Comparison of ENCODE assay signal across 10 cellular contexts in genomic region chr20:46709055-46709458, GRCh38. TPM values are rescaled to one million over a fixed set of nuclear protein-coding genes. Genes with fewer than 3 reads are reported as not detected.
DNase-seq lines count a peak whose midpoint lies in the region; ATAC-seq and TF ChIP-seq lines count a peak whose summit lies in the region.
"Had no signal": no experiment of that assay in that cellular context is flagged by ENCODE, and none has a peak within 500 bp of the region (broad histone marks: within the 10 kb centered on the region; RNA-seq: fewer than 3 reads in every experiment).

No MANE protein-coding gene starts in this region.

- WGBS in endodermal cell (ENCODE audit: insufficient coverage in 1 of 2, insufficient read length in 1 of 2), 2 experiments: 65 to 85% methylated on average over 6 to 13 of the region's 13 CpGs
- 63 to 78% methylated on average over 12 to 13 of the region's 13 CpGs for WGBS in aorta, 2 donors

- no peak overlapping the region for H3K4me3 Mint-ChIP-seq in MCF 10A (ENCODE audit: unreplicated experiment)
- peak overlapping the region; percentile 73 for H3K4me3 Mint-ChIP-seq in endodermal cell
- peak overlapping the region; percentile 30 to 91 (median 78) for H3K4me3 Mint-ChIP-seq in naive B cell

- H3K9me3 ChIP-seq in breast epithelium: no peaks in the 10 kb centered on the region
- H3K9me3 ChIP-seq in endodermal cell (ENCODE audit: control insufficient read depth, low read length): peaks cover 23% of the 10 kb centered on the region
- no peaks in the 10 kb centered on the region for H3K9me3 ChIP-seq in aorta (ENCODE audit: control insufficient read depth, low read length)

- H3K9me3 Mint-ChIP-seq in MCF 10A (ENCODE audit: unreplicated experiment) (peaks cover 2% of the 10 kb centered on the region), endodermal cell (peaks cover 21% of the 10 kb centered on the region), naive B cell (peaks cover 0 to 19% (median 7%) of the 10 kb centered on the region in 7 donors)

- no peaks in the 10 kb centered on the region for H3K36me3 ChIP-seq in breast epithelium
- H3K36me3 ChIP-seq in endodermal cell (ENCODE audit: control insufficient read depth, insufficient read depth, low read length): no peaks in the 10 kb centered on the region
- no peaks in the 10 kb centered on the region for H3K36me3 ChIP-seq in aorta (ENCODE audit: control insufficient read depth in 1 of 2, insufficient read depth in 2 of 2, low read length in 1 of 2)

- H3K27ac ChIP-seq in breast epithelium (peak overlapping the region; percentile 89 to 95), endodermal cell (ENCODE audit: low read depth, low read length) (no peak overlapping the region), aorta (ENCODE audit: low read depth in 1 of 2, low read length in 2 of 2) (no peak overlapping the region)

- H3K27ac Mint-ChIP-seq in MCF 10A (ENCODE audit: low read depth, unreplicated experiment) (no peak overlapping the region), endodermal cell (peak overlapping the region; percentile 85), naive B cell (no peak overlapping the region)

- TF ChIP-seq CTCF in breast epithelium (IDR thresholded peaks at IDR 0.05) (no peak), MCF 10A (IDR thresholded peaks at IDR 0.05; ENCODE audit: unreplicated experiment) (no peak), endodermal cell (conservative IDR thresholded peaks at IDR 0.05) (no peak)

- no TSS peak for BruUV-seq in MCF 10A (replicated peaks; lab: Mats Ljungman, UMichigan)

- H3K9ac ChIP-seq in endodermal cell (ENCODE audit: extremely low read depth, low read length, poor library complexity, severe bottlenecking): peak overlapping the region; percentile 11

- H3K36me3 Mint-ChIP-seq in MCF 10A (ENCODE audit: insufficient read depth, unreplicated experiment) (no peaks in the 10 kb centered on the region), endodermal cell (ENCODE audit: low read depth) (peaks cover 6% of the 10 kb centered on the region), naive B cell (peaks cover 7 to 17% of the 10 kb centered on the region in 2 donors)

- no peak for TF ChIP-seq POLR2A in breast epithelium (IDR thresholded peaks at IDR 0.05)

- peak overlapping the region; percentile 72 to 84 (median 79) for H3K4me3 ChIP-seq in breast epithelium
- H3K4me3 ChIP-seq in endodermal cell (ENCODE audit: low read length): peak overlapping the region; percentile 78
- peak overlapping the region; percentile 51 to 81 for H3K4me3 ChIP-seq in aorta (ENCODE audit: low read length in 2 of 2)

- no peak for ATAC-seq in naive B cell (ENCODE audit: low read depth in 2 of 2)
- ATAC-seq in aorta (ENCODE audit: low FRiP score): no peak
- no peak for ATAC-seq in activated CD4-positive, CD25-positive, alpha-beta regulatory T cell treated with anti-CD3 and anti-CD28 coated beads, Interleukin-2, amount 50 U/mL, for 24 hours
- ATAC-seq in GM19395 (IDR thresholded peaks at IDR 0.05; ENCODE audit: unreplicated experiment): no peak

- POLR2A ChIA-PET in MCF 10A (lab: Yijun Ruan, JAX): no interaction called here

- DNase-seq in breast epithelium (ENCODE audit: low spot score in 2 of 2) (no peak), MCF 10A (ENCODE audit: unreplicated experiment) (no peak), endodermal cell (no peak), naive B cell (no peak), aorta (no peak), cerebellar cortex (ENCODE audit: low spot score) (no peak)
- DNase-seq: DND-41, NCI-H1092 had no signal

- H3K27me3 Mint-ChIP-seq in MCF 10A (ENCODE audit: insufficient read depth, unreplicated experiment) (peaks cover 12% of the 10 kb centered on the region), endodermal cell (ENCODE audit: insufficient read depth) (peaks cover 6% of the 10 kb centered on the region), naive B cell (peaks cover 60 to 71% (median 61%) of the 10 kb centered on the region in 3 donors)

- H3K4me1 ChIP-seq in breast epithelium: peaks cover 0 to 5% of the 10 kb centered on the region in 2 donors
- H3K4me1 ChIP-seq in endodermal cell (ENCODE audit: control insufficient read depth, insufficient read depth, low read length): no peaks in the 10 kb centered on the region
- H3K4me1 ChIP-seq in aorta (ENCODE audit: control insufficient read depth in 1 of 2, insufficient read depth in 2 of 2, low read length in 2 of 2): no peaks in the 10 kb centered on the region

- CTCF ChIA-PET in MCF 10A (lab: Yijun Ruan, JAX): no interaction called here

- intact Hi-C loops in breast epithelium (cut with DNase I; ENCODE audit: low total_unique reads) (loop anchor here (5.0 kb wide), 1 partner anchor 788 kb away; no protein-coding TSS in a partner anchor), MCF 10A (cut with micrococcal nuclease) (no loop called here), aorta (cut with DNase I) (no loop called here)

- H3K4me1 Mint-ChIP-seq in MCF 10A (ENCODE audit: insufficient read depth, unreplicated experiment) (no peaks in the 10 kb centered on the region), endodermal cell (peaks cover 23% of the 10 kb centered on the region), naive B cell (peaks cover 14 to 21% (median 16%) of the 10 kb centered on the region in 3 donors)

- H3K27me3 ChIP-seq in breast epithelium: no peaks in the 10 kb centered on the region
- no peaks in the 10 kb centered on the region for H3K27me3 ChIP-seq in endodermal cell (ENCODE audit: control insufficient read depth, insufficient read depth, low read length, poor library complexity, severe bottlenecking)
- H3K27me3 ChIP-seq in aorta (ENCODE audit: control insufficient read depth in 1 of 2, insufficient read depth in 2 of 2, low read length in 1 of 2): no peaks in the 10 kb centered on the region

RNA-seq across cellular contexts. Expression of gene SLC2A10, which starts 0.4 kb away (rescaled TPM):
- total RNA-seq in breast epithelium (10 to 100 TPM; 19.8 to 42.9 (median 26.9) TPM), MCF 10A (2022) (not detected in 2 replicates), endodermal cell (10 to 100 TPM; 12.4 to 19.6 TPM), aorta (10 to 100 TPM; 13.9 to 25.6 TPM)
- polyA plus RNA-seq in endodermal cell (2013, experiment 1 of 2): 9.5 TPM
- polyA plus RNA-seq in endodermal cell (2013, experiment 2 of 2): 9.9 TPM
- polyA plus RNA-seq in naive B cell (ENCODE audit: low read depth in 6 of 6) (not detected), aorta (1 to 10 TPM; 3.5 to 9.7 TPM)

RNA-seq across cellular contexts. Expression of gene TP53RK, which starts 19.8 kb away (rescaled TPM):
- total RNA-seq in breast epithelium: 10 to 100 TPM; 14.4 to 29.2 (median 27.1) TPM
- 11.0 and 16.2 TPM in 2 replicates for total RNA-seq in MCF 10A (2022)
- 1 to 10 TPM; 9.4 to 9.9 TPM for total RNA-seq in endodermal cell
- polyA plus RNA-seq in endodermal cell (2013, experiment 1 of 2): 18.7 TPM
- polyA plus RNA-seq in endodermal cell (2013, experiment 2 of 2): 15.2 TPM
- 10 to 100 TPM in 5 of 6 donors, 1 to 10 TPM in 1; 7.2 to 18.8 (median 13.4) TPM for polyA plus RNA-seq in naive B cell (ENCODE audit: low read depth in 6 of 6)
- 10 to 100 TPM in 1 of 2 donors, 1 to 10 TPM in 1; 9.4 to 10.4 TPM for total RNA-seq in aorta
- polyA plus RNA-seq in aorta: 1 to 10 TPM; 9.3 to 9.4 TPM

RNA-seq across cellular contexts. Expression of gene SLC13A3, which starts 57.8 kb away (rescaled TPM):
- total RNA-seq in breast epithelium (1 to 10 TPM; 1.3 to 2.9 (median 1.6) TPM), MCF 10A (2022) (not detected in 2 replicates), endodermal cell (1 to 10 TPM; 7.3 to 9.0 TPM), aorta (1 to 10 TPM; 3.7 to 5.1 TPM)
- polyA plus RNA-seq in endodermal cell (2013, experiment 1 of 2): 4.2 TPM
- 3.9 TPM for polyA plus RNA-seq in endodermal cell (2013, experiment 2 of 2)
- polyA plus RNA-seq in naive B cell (ENCODE audit: low read depth in 6 of 6) (under 1 TPM in 1 of 6 donors, not detected in 5; 0.53 TPM), aorta (1 to 10 TPM in 1 of 2 donors, not detected in 1; 1.8 TPM)

Comparison
In these comparisons a context has a peak if more than half of its experiments do, and no peak if none do; other contexts are left out.
1. RNA of gene SLC2A10, which starts 0.4 kb away (total RNA-seq): 19.8 to 42.9 TPM in breast epithelium, 13.9 to 25.6 TPM in aorta and 12.4 to 19.6 TPM in endodermal cell; not detected in MCF 10A; every median in the first group is over 10 times any median in the second.
2. H3K27ac ChIP-seq: peak in breast epithelium (2 of 2); none in endodermal cell (single experiment) and aorta (0 of 2).
3. Peak in every context shown above with its lines, with median percentiles within 50 percentile points of each other: H3K4me3 ChIP-seq.